ENCODE assay signal across 18 cellular contexts in the genomic region with DNA sequence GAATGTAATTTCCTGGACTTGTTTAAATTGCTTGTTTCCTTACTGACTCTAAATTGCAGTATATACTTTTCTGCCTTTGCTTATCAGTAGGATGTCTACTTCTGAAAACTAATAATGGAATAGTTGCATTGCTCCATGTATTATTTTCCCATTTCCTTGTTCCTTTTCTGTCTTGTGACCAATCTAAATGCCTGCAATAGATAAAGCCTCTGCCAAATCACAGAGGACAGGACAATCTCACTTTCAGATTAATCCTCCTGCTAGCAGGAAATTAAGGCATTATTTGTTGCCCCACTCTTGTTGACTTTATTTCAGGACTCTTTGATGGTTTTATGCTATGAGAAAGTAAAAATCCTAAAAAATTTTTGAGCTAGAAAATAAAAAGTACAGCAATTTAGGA. TPM values are rescaled to one million over a fixed set of nuclear protein-coding genes. Genes with fewer than 3 reads are reported as not detected.
DNase-seq lines count a peak whose midpoint lies in the region; ATAC-seq, FAIRE-seq and TF ChIP-seq lines count a peak whose summit lies in the region.
"Had no signal": no experiment of that assay in that cellular context is flagged by ENCODE, and none has a peak within 500 bp of the region (broad histone marks: within the 10 kb centered on the region; RNA-seq: fewer than 3 reads in every experiment).

No MANE protein-coding gene starts in this region.

- H3K27ac ChIP-seq in A549 (0 out of 6 replicates have a peak overlapping the region, but pooled peaks of 1 of the 2 experiments have one; percentile 13), GM23248 (no peak overlapping the region), mammary epithelial cell (ENCODE audit: insufficient read depth, low read depth, low read length) (no peak overlapping the region)
- H3K27ac ChIP-seq: gastrocnemius medialis, neural progenitor cell, RWPE1 had no signal

- no peak for TF ChIP-seq EP300 in A549 (IDR thresholded peaks at IDR 0.05)

- H3K27me3 ChIP-seq in GM23248 (replicated peaks; ENCODE audit: insufficient read depth) (no peaks in the 10 kb centered on the region), mammary epithelial cell (ENCODE audit: insufficient read depth, low read length) (no peaks in the 10 kb centered on the region), mucosa of stomach (ENCODE audit: control insufficient read depth, insufficient read depth, low read length) (no peaks in the 10 kb centered on the region)
- H3K27me3 ChIP-seq: gastrocnemius medialis, neural progenitor cell had no signal

- H3K9me3 Mint-ChIP-seq in activated T-helper 1 cell treated with anti-CD3 and anti-CD28 coated beads, Interleukin-12 subunit alpha, Interleukin-12 subunit beta, Interleukin-2, Interleukin-4 antibody, amounts not matched to agents 30 ng/mL and 10 ng/mL and 1 ng/mL, durations not matched to agents 14 hours and 24 hours and 36 hours, result no peaks in the 10 kb centered on the region
- H3K9me3 Mint-ChIP-seq: activated CD8-positive, alpha-beta T cell treated with anti-CD3 and anti-CD28 coated beads for 36 hours; activated naive CD8-positive, alpha-beta T cell treated with anti-CD3 and anti-CD28 coated beads, Interleukin-2, amount 10 ng/mL, durations not matched to agents 7 days and 5 days; brain; neural progenitor cell had no signal

- H2AFZ ChIP-seq in GM23248 (peak overlapping the region; percentile 73), mammary epithelial cell (ENCODE audit: low read depth, low read length) (peak overlapping the region; percentile 63)
- H2AFZ ChIP-seq: neural progenitor cell had no signal

- peaks cover 7% of the 10 kb centered on the region for H3K4me1 Mint-ChIP-seq in activated T-helper 1 cell treated with anti-CD3 and anti-CD28 coated beads, Interleukin-12 subunit alpha, Interleukin-12 subunit beta, Interleukin-2, Interleukin-4 antibody, amounts not matched to agents 30 ng/mL and 10 ng/mL and 1 ng/mL, durations not matched to agents 14 hours and 24 hours and 36 hours (ENCODE audit: low read depth)
- H3K4me1 Mint-ChIP-seq: brain, neural progenitor cell had no signal

- intact Hi-C loops in mammary epithelial cell (cut with micrococcal nuclease) (no loop called here), posterior cingulate gyrus (cut with DNase I) (no loop called here)
- intact Hi-C loops in activated T-helper 1 cell treated with anti-CD3 and anti-CD28 coated beads, Interleukin-12 subunit alpha, Interleukin-12 subunit beta, Interleukin-2, Interleukin-4 antibody, amounts not matched to agents 30 ng/mL and 10 ng/mL and 1 ng/mL, durations not matched to agents 14 hours and 24 hours and 36 hours (cut with micrococcal nuclease), result loop anchor here (10.0 kb wide), 1 partner anchor 250 kb away; no protein-coding TSS in a partner anchor

- no peak for TF ChIP-seq RAD21 in A549 (conservative IDR thresholded peaks at IDR 0.05 in 1 of 2, IDR thresholded peaks at IDR 0.05 in 1 of 2)

- H3K9me3 ChIP-seq in A549 (no peaks in the 10 kb centered on the region), GM23248 (ENCODE audit: low read depth) (no peaks in the 10 kb centered on the region), mammary epithelial cell (replicated peaks; ENCODE audit: insufficient read depth, low read length) (no peaks in the 10 kb centered on the region), mucosa of stomach (ENCODE audit: control insufficient read depth, low read length) (no peaks in the 10 kb centered on the region)
- H3K9me3 ChIP-seq: gastrocnemius medialis had no signal

- no peaks in the 10 kb centered on the region for H3F3A ChIP-seq in GM23248 (ENCODE audit: insufficient read depth)

- H3K27me3 Mint-ChIP-seq in activated T-helper 1 cell treated with anti-CD3 and anti-CD28 coated beads, Interleukin-12 subunit alpha, Interleukin-12 subunit beta, Interleukin-2, Interleukin-4 antibody, amounts not matched to agents 30 ng/mL and 10 ng/mL and 1 ng/mL, durations not matched to agents 14 hours and 24 hours and 36 hours (ENCODE audit: insufficient read depth), result no peaks in the 10 kb centered on the region
- H3K27me3 Mint-ChIP-seq: activated CD8-positive, alpha-beta T cell treated with anti-CD3 and anti-CD28 coated beads for 36 hours; activated naive CD8-positive, alpha-beta T cell treated with anti-CD3 and anti-CD28 coated beads, Interleukin-2, amount 10 ng/mL, durations not matched to agents 7 days and 5 days had no signal

- H3K4me1 ChIP-seq in A549 (0 out of 3 replicates have a peak, but pooled peaks cover 3% of the 10 kb centered on the region), GM23248 (ENCODE audit: insufficient read depth) (no peaks in the 10 kb centered on the region), mammary epithelial cell (ENCODE audit: insufficient read depth, low read length) (no peaks in the 10 kb centered on the region), mucosa of stomach (ENCODE audit: control insufficient read depth, insufficient read depth, low read length) (peaks cover 18% of the 10 kb centered on the region)
- H3K4me1 ChIP-seq: neural progenitor cell had no signal

- TF ChIP-seq CTCF in A549 (IDR thresholded peaks at IDR 0.05), result no peak
- no peak for TF ChIP-seq CTCF in mammary epithelial cell (conservative IDR thresholded peaks at IDR 0.05 in 1 of 2, IDR thresholded peaks at IDR 0.05 in 1 of 2; ENCODE audit: extremely low read depth in 1 of 2, insufficient read depth in 1 of 2, low read depth in 1 of 2, low read length in 2 of 2)

- H3K4me3 Mint-ChIP-seq in activated T-helper 1 cell treated with anti-CD3 and anti-CD28 coated beads, Interleukin-12 subunit alpha, Interleukin-12 subunit beta, Interleukin-2, Interleukin-4 antibody, amounts not matched to agents 30 ng/mL and 10 ng/mL and 1 ng/mL, durations not matched to agents 14 hours and 24 hours and 36 hours, result no peak overlapping the region
- H3K4me3 Mint-ChIP-seq: activated CD8-positive, alpha-beta T cell treated with anti-CD3 and anti-CD28 coated beads for 36 hours; activated naive CD8-positive, alpha-beta T cell treated with anti-CD3 and anti-CD28 coated beads, Interleukin-2, amount 10 ng/mL, durations not matched to agents 7 days and 5 days; neural progenitor cell had no signal

- no peak overlapping the region for H3K9ac ChIP-seq in GM23248
- H3K9ac ChIP-seq in mammary epithelial cell (ENCODE audit: insufficient read depth, low read length), result no peak overlapping the region
- peak overlapping the region; percentile 50 for H3K9ac ChIP-seq in mucosa of stomach (ENCODE audit: low read length)
- H3K9ac ChIP-seq: neural progenitor cell had no signal

- no peak for ATAC-seq in A549
- ATAC-seq in HG02610 (IDR thresholded peaks at IDR 0.05; ENCODE audit: unreplicated experiment), result no peak
- ATAC-seq: activated CD8-positive, alpha-beta T cell treated with anti-CD3 and anti-CD28 coated beads for 36 hours; gastrocnemius medialis had no signal

- H3K9me2 ChIP-seq in GM23248 (ENCODE audit: insufficient read depth), result no peaks in the 10 kb centered on the region

- H3K36me3 ChIP-seq in GM23248 (ENCODE audit: low read depth) (no peaks in the 10 kb centered on the region), mammary epithelial cell (ENCODE audit: insufficient read depth, low read length) (no peaks in the 10 kb centered on the region), mucosa of stomach (ENCODE audit: control insufficient read depth, insufficient read depth, low read length) (no peaks in the 10 kb centered on the region)
- H3K36me3 ChIP-seq: gastrocnemius medialis, neural progenitor cell had no signal

- no TSS peak for BruUV-seq in mammary epithelial cell (replicated peaks; lab: Mats Ljungman, UMichigan)

- POLR2A ChIA-PET in A549 (lab: Yijun Ruan, JAX), result no interaction called here

- H3K4me2 ChIP-seq in A549 (peak overlapping the region; percentile 55), GM23248 (ENCODE audit: unreplicated experiment) (no peak overlapping the region), mammary epithelial cell (ENCODE audit: insufficient read depth, low read depth, low read length) (no peak overlapping the region)
- H3K4me2 ChIP-seq: neural progenitor cell had no signal

- no peak overlapping the region for H3K4me3 ChIP-seq in A549
- H3K4me3 ChIP-seq in GM23248, result no peak overlapping the region
- no peak overlapping the region for H3K4me3 ChIP-seq in mammary epithelial cell (replicated peaks in 1 of 3; ENCODE audit: insufficient read depth in 1 of 3, low read depth in 2 of 3, low read length in 3 of 3)
- peak overlapping the region; percentile 32 for H3K4me3 ChIP-seq in mucosa of stomach (ENCODE audit: low read length)
- H3K4me3 ChIP-seq: gastrocnemius medialis, neural progenitor cell had no signal

- H3K79me2 ChIP-seq in GM23248 (ENCODE audit: insufficient read depth) (0 out of 2 replicates have a peak, but pooled peaks cover 1% of the 10 kb centered on the region), mammary epithelial cell (ENCODE audit: insufficient read depth, low read length) (peaks cover 1% of the 10 kb centered on the region)

- H4K20me1 ChIP-seq in GM23248 (ENCODE audit: insufficient read depth) (no peaks in the 10 kb centered on the region), mammary epithelial cell (ENCODE audit: insufficient read depth, low read length) (no peaks in the 10 kb centered on the region)

- no peak for TF ChIP-seq POLR2A in A549 (IDR thresholded peaks at IDR 0.05; ENCODE audit: low read length)

- dilution Hi-C loops in mammary epithelial cell (cut with HindIII; ENCODE audit: low sequenced_read_pairs), result no loop called here

- no peaks in the 10 kb centered on the region for H3K36me3 Mint-ChIP-seq in activated T-helper 1 cell treated with anti-CD3 and anti-CD28 coated beads, Interleukin-12 subunit alpha, Interleukin-12 subunit beta, Interleukin-2, Interleukin-4 antibody, amounts not matched to agents 30 ng/mL and 10 ng/mL and 1 ng/mL, durations not matched to agents 14 hours and 24 hours and 36 hours (ENCODE audit: low read depth)
- H3K36me3 Mint-ChIP-seq: activated naive CD8-positive, alpha-beta T cell treated with anti-CD3 and anti-CD28 coated beads, Interleukin-2, amount 10 ng/mL, durations not matched to agents 7 days and 5 days; brain; neural progenitor cell had no signal

- DNase-seq in A549 (ENCODE audit: low read depth in 1 of 2, low spot score in 1 of 2), result no peak
- no peak for DNase-seq in GM23248
- no peak for DNase-seq in mammary epithelial cell
- DNase-seq in posterior cingulate gyrus, result no peak
- DNase-seq in activated T-helper 1 cell treated with anti-CD3 and anti-CD28 coated beads, Interleukin-12 subunit alpha, Interleukin-12 subunit beta, Interleukin-2, Interleukin-4 antibody, amounts not matched to agents 30 ng/mL and 10 ng/mL and 1 ng/mL, durations not matched to agents 14 hours and 24 hours and 36 hours (ENCODE audit: low spot score), result no peak
- DNase-seq in NCI-H345 (lab: John Stamatoyannopoulos, UW), result no peak
- DNase-seq: activated CD8-positive, alpha-beta T cell treated with anti-CD3 and anti-CD28 coated beads for 36 hours; activated naive CD8-positive, alpha-beta T cell treated with anti-CD3 and anti-CD28 coated beads, Interleukin-2, amount 10 ng/mL, durations not matched to agents 7 days and 5 days; activated T-cell treated with anti-CD3 and anti-CD28 coated beads, Interleukin-2, amount 50 U/mL, for 48 hours; gastrocnemius medialis; kidney; NCI-H146; NK-92 treated with Interleukin-12 subunit alpha and Interleukin-12 subunit beta, amount 100 ng/mL, for 24 hours had no signal

- in situ Hi-C loops in GM23248 (cut with MboI) (no loop called here), mammary epithelial cell (cut with MboI; ENCODE audit: low sequenced_read_pairs in 2 of 2) (no loop called here)

- H3K27ac Mint-ChIP-seq in activated T-helper 1 cell treated with anti-CD3 and anti-CD28 coated beads, Interleukin-12 subunit alpha, Interleukin-12 subunit beta, Interleukin-2, Interleukin-4 antibody, amounts not matched to agents 30 ng/mL and 10 ng/mL and 1 ng/mL, durations not matched to agents 14 hours and 24 hours and 36 hours, result no peak overlapping the region
- H3K27ac Mint-ChIP-seq: activated naive CD8-positive, alpha-beta T cell treated with anti-CD3 and anti-CD28 coated beads, Interleukin-2, amount 10 ng/mL, durations not matched to agents 7 days and 5 days; neural progenitor cell had no signal

- CTCF ChIA-PET in A549 (lab: Yijun Ruan, JAX), result no interaction called here
- CTCF ChIA-PET in mammary epithelial cell (lab: Charles Lee; ENCODE audit: low non-redundant PET), result no interaction called here

- no peak for FAIRE-seq in A549 (lab: Jason Lieb, UNC)
- FAIRE-seq: kidney had no signal

RNA-seq across cellular contexts. Expression of gene ESCO1, which starts 4.7 kb away (rescaled TPM):
- polyA plus RNA-seq in A549 (2011; rRNA removed) (9.1 and 13.2 TPM in 2 replicates), A549 (2017; fragmentation: RNase III; extraction: RNeasy Plus Mini Kit Qiagen cat#74134 plus additional on column Dnase treatment) (7.2 to 7.9 TPM (median 7.7 TPM) in 3 replicates), GM23248 (2016; fragmentation: Nextera tagmentation; extraction: Ambion mirVana) (5.6 and 5.7 TPM in 2 replicates), mammary epithelial cell (3.4 TPM)
- polyA plus RNA-seq in A549 (2012; cell fraction: cytosol; rRNA removed), result 1.4 and 1.7 TPM in 2 replicates
- polyA plus RNA-seq in A549 (2012; cell fraction: nucleus; rRNA removed), result 2.6 and 3.4 TPM in 2 replicates
- 3.2 and 3.3 TPM in 2 replicates for polyA minus RNA-seq in A549 (2011; rRNA and poly(A)+ RNA removed)
- total RNA-seq in GM23248 (2014; rRNA removed; shearing (Covaris generic)), result 8.5 and 9.5 TPM in 2 replicates
- 10 to 100 TPM; 14.9 to 16.2 TPM for total RNA-seq in mammary epithelial cell
- polyA minus RNA-seq in mammary epithelial cell, result 1.4 TPM
- total RNA-seq in activated T-helper 1 cell treated with anti-CD3 and anti-CD28 coated beads, Interleukin-12 subunit alpha, Interleukin-12 subunit beta, Interleukin-2, Interleukin-4 antibody, amounts not matched to agents 30 ng/mL and 10 ng/mL and 1 ng/mL, durations not matched to agents 14 hours and 24 hours and 36 hours, result 20.7 and 21.5 TPM in 2 replicates

RNA-seq across cellular contexts. Expression of gene SNRPD1, which starts 6.9 kb away (rescaled TPM):
- polyA plus RNA-seq in A549 (2011; rRNA removed) (49.3 and 139 TPM in 2 replicates), A549 (2017; fragmentation: RNase III; extraction: RNeasy Plus Mini Kit Qiagen cat#74134 plus additional on column Dnase treatment) (356 to 402 TPM (median 378 TPM) in 3 replicates), GM23248 (2016; fragmentation: Nextera tagmentation; extraction: Ambion mirVana) (159 and 162 TPM in 2 replicates), mammary epithelial cell (21.0 TPM)
- 17.5 and 30.1 TPM in 2 replicates for polyA plus RNA-seq in A549 (2012; cell fraction: cytosol; rRNA removed)
- polyA plus RNA-seq in A549 (2012; cell fraction: nucleus; rRNA removed), result 3.2 and 8.6 TPM in 2 replicates
- polyA minus RNA-seq in A549 (2011; rRNA and poly(A)+ RNA removed), result 14.7 and 27.8 TPM in 2 replicates
- 8.9 and 16.2 TPM in 2 replicates for total RNA-seq in GM23248 (2014; rRNA removed; shearing (Covaris generic))
- 10 to 100 TPM in 1 of 2 donors, 1 to 10 TPM in 1; 7.5 to 68.6 TPM for total RNA-seq in mammary epithelial cell
- 15.4 TPM for polyA minus RNA-seq in mammary epithelial cell
- 170 and 173 TPM in 2 replicates for total RNA-seq in activated T-helper 1 cell treated with anti-CD3 and anti-CD28 coated beads, Interleukin-12 subunit alpha, Interleukin-12 subunit beta, Interleukin-2, Interleukin-4 antibody, amounts not matched to agents 30 ng/mL and 10 ng/mL and 1 ng/mL, durations not matched to agents 14 hours and 24 hours and 36 hours
